In genomic region chr10:11794566-11794965, GRCh38 we compare ENCODE assay signal across 12 cellular contexts.
"Had no signal": no experiment of that assay in that cellular context is flagged by ENCODE, and none has a peak within 500 bp of the region (broad histone marks: within the 10 kb centered on the region; RNA-seq: fewer than 3 reads in every experiment).

No MANE protein-coding gene starts in this region.

- H3K4me1 Mint-ChIP-seq: activated naive CD8-positive, alpha-beta T cell treated with anti-CD3 and anti-CD28 coated beads for 36 hours had no signal

- DNase-seq: activated CD4-positive, alpha-beta memory T cell treated with anti-CD3 and anti-CD28 coated beads for 36 hours; activated gamma-delta T cell treated with Interleukin-2 at 50 U/mL for 16 hours; activated naive CD8-positive, alpha-beta T cell treated with anti-CD3 and anti-CD28 coated beads for 36 hours; activated T-cell treated with anti-CD3 and anti-CD28 coated beads, Interleukin-2, amount 50 U/mL, for 48 hours; anterior cingulate cortex; left ventricle myocardium superior; ovary; stimulated activated naive CD8-positive, alpha-beta T cell treated with anti-CD3 and anti-CD28 coated beads, Interleukin-15, amount 100 ng/mL, for 72 hours; T-helper 2 cell had no signal

- H3K27me3 ChIP-seq: neural progenitor cell, ovary had no signal

- H3K27ac Mint-ChIP-seq: activated CD4-positive, alpha-beta memory T cell treated with anti-CD3 and anti-CD28 coated beads for 36 hours; activated naive CD8-positive, alpha-beta T cell treated with anti-CD3 and anti-CD28 coated beads for 36 hours; neural progenitor cell; stimulated activated naive CD8-positive, alpha-beta T cell treated with anti-CD3 and anti-CD28 coated beads, Interleukin-15, amount 100 ng/mL, for 72 hours had no signal

- H3K4me3 Mint-ChIP-seq: activated CD4-positive, alpha-beta memory T cell treated with anti-CD3 and anti-CD28 coated beads for 36 hours; neural progenitor cell; stimulated activated naive CD8-positive, alpha-beta T cell treated with anti-CD3 and anti-CD28 coated beads, Interleukin-15, amount 100 ng/mL, for 72 hours had no signal

- H3K9ac ChIP-seq: neural progenitor cell had no signal

- H2AFZ ChIP-seq: neural progenitor cell had no signal

- H3K9me3 ChIP-seq: ovary, thoracic aorta had no signal

- H3K36me3 Mint-ChIP-seq: activated CD4-positive, alpha-beta memory T cell treated with anti-CD3 and anti-CD28 coated beads for 36 hours; activated naive CD8-positive, alpha-beta T cell treated with anti-CD3 and anti-CD28 coated beads for 36 hours; neural progenitor cell had no signal

- H3K4me3 ChIP-seq: neural progenitor cell, ovary, skin epidermis, thoracic aorta had no signal

- H3K27ac ChIP-seq: neural progenitor cell, ovary, skin epidermis, thoracic aorta had no signal

- H3K27me3 Mint-ChIP-seq: activated naive CD8-positive, alpha-beta T cell treated with anti-CD3 and anti-CD28 coated beads for 36 hours; stimulated activated naive CD8-positive, alpha-beta T cell treated with anti-CD3 and anti-CD28 coated beads, Interleukin-15, amount 100 ng/mL, for 72 hours had no signal

- H3K4me2 ChIP-seq: neural progenitor cell had no signal

- H3K36me3 ChIP-seq: neural progenitor cell, ovary, thoracic aorta had no signal

- H3K9me3 Mint-ChIP-seq: activated CD4-positive, alpha-beta memory T cell treated with anti-CD3 and anti-CD28 coated beads for 36 hours; activated naive CD8-positive, alpha-beta T cell treated with anti-CD3 and anti-CD28 coated beads for 36 hours; stimulated activated naive CD8-positive, alpha-beta T cell treated with anti-CD3 and anti-CD28 coated beads, Interleukin-15, amount 100 ng/mL, for 72 hours had no signal
